ENCODE assay signal across 26 cellular contexts in genomic region chr4:23882976-23883531, GRCh38. TPM values are rescaled to one million over a fixed set of nuclear protein-coding genes. Genes with fewer than 3 reads are reported as not detected.
DNase-seq lines count a peak whose midpoint lies in the region; ATAC-seq and TF ChIP-seq lines count a peak whose summit lies in the region.
"Had no signal": no experiment of that assay in that cellular context is flagged by ENCODE, and none has a peak within 500 bp of the region (broad histone marks: within the 10 kb centered on the region; RNA-seq: fewer than 3 reads in every experiment).

No MANE protein-coding gene starts in this region.

- DNase-seq in heart left ventricle (no peak), Right ventricle myocardium inferior (ENCODE audit: missing footprints) (no peak), osteocyte (ENCODE audit: extremely low spot score, unreplicated experiment) (no peak), upper lobe of right lung (no peak), NCI-H226 (no peak)
- DNase-seq: activated naive CD4-positive, alpha-beta T cell treated with anti-CD3 and anti-CD28 coated beads, Interleukin-2, amount 50 U/mL, for 16 hours; AML-193; anterior cingulate cortex; CD8-positive, alpha-beta T cell; effector CD4-positive, alpha-beta T cell; esophagus squamous epithelium; GM23248; MM.1S; NCI-H1417; NCI-H2081 treated with DMSO at 0.1 percent for 48 hours; NCI-H446; occipital lobe; retina; transverse colon had no signal

- TF ChIP-seq POLR2A in heart left ventricle (IDR thresholded peaks at IDR 0.05) (no peak), gastroesophageal sphincter (IDR thresholded peaks at IDR 0.05) (no peak)

- H3K4me1 ChIP-seq in heart left ventricle (peaks cover 0 to 50% (median 2%) of the 10 kb centered on the region in 12 donors), gastroesophageal sphincter (peaks cover 0 to 79% (median 3%) of the 10 kb centered on the region in 3 donors), upper lobe of right lung (peaks cover 13% of the 10 kb centered on the region)

- no peaks in the 10 kb centered on the region for H3K36me3 Mint-ChIP-seq in osteocyte (ENCODE audit: unreplicated experiment)
- H3K36me3 Mint-ChIP-seq: CD8-positive, alpha-beta T cell had no signal

- peaks cover 54% of the 10 kb centered on the region for H3K4me1 Mint-ChIP-seq in osteocyte (ENCODE audit: unreplicated experiment)

- peak overlapping the region; percentile 31 to 94 (median 73) for H3K27ac ChIP-seq in heart left ventricle
- peak overlapping the region; percentile 79 to 87 (median 82) for H3K27ac ChIP-seq in gastroesophageal sphincter
- no peak overlapping the region for H3K27ac ChIP-seq in upper lobe of right lung
- H3K27ac ChIP-seq: GM23248, VCaP had no signal

- peak overlapping the region in 1 of 12 donors; percentile 6 for H3K4me3 ChIP-seq in heart left ventricle
- H3K4me3 ChIP-seq in gastroesophageal sphincter, result no peak overlapping the region
- H3K4me3 ChIP-seq in upper lobe of right lung, result no peak overlapping the region
- H3K4me3 ChIP-seq: esophagus squamous epithelium, GM23248, K562, transverse colon had no signal

- intact Hi-C loops in heart left ventricle (cut with DNase I) (loop anchor here in 2 of 10 donors (5.0 kb wide), 2 partner anchors 101 to 516 kb away; no protein-coding TSS in a partner anchor), Right ventricle myocardium inferior (cut with DNase I) (no loop called here), upper lobe of right lung (cut with DNase I) (no loop called here)

- H3K9me3 Mint-ChIP-seq in osteocyte (ENCODE audit: unreplicated experiment), result no peaks in the 10 kb centered on the region
- H3K9me3 Mint-ChIP-seq: CD8-positive, alpha-beta T cell; stimulated activated naive CD8-positive, alpha-beta T cell treated with anti-CD3 and anti-CD28 coated beads, Interleukin-15, Interleukin-2, amounts not matched to agents 100 ng/mL and 50 ng/mL, for 24 hours; T-helper 2 cell treated with Interferon-gamma antibody and Interleukin-4, amounts not matched to agents 5 μg/mL and 100 μg/mL, for 36 hours had no signal

- H3K27me3 ChIP-seq in heart left ventricle (no peaks in the 10 kb centered on the region), gastroesophageal sphincter (no peaks in the 10 kb centered on the region), upper lobe of right lung (no peaks in the 10 kb centered on the region)
- H3K27me3 ChIP-seq: esophagus squamous epithelium, transverse colon had no signal

- no peak for TF ChIP-seq EP300 in gastroesophageal sphincter (IDR thresholded peaks at IDR 0.05)

- H3K9me3 ChIP-seq in heart left ventricle (no peaks in the 10 kb centered on the region), gastroesophageal sphincter (no peaks in the 10 kb centered on the region), upper lobe of right lung (no peaks in the 10 kb centered on the region)
- H3K9me3 ChIP-seq: esophagus squamous epithelium, transverse colon had no signal

- 36 to 55% (median 49%) methylated on average over 5 of the region's 5 CpGs for WGBS in heart left ventricle, 4 donors
- WGBS in gastroesophageal sphincter (ENCODE audit: low coverage in 1 of 2), 2 donors, result 32 to 54% methylated on average over 4 to 5 of the region's 5 CpGs

- peaks cover under 1% of the 10 kb centered on the region for H3K27me3 Mint-ChIP-seq in osteocyte (ENCODE audit: unreplicated experiment)

- H3K27ac Mint-ChIP-seq in osteocyte (ENCODE audit: unreplicated experiment), result no peak overlapping the region
- H3K27ac Mint-ChIP-seq: CD8-positive, alpha-beta T cell; stimulated activated naive CD8-positive, alpha-beta T cell treated with anti-CD3 and anti-CD28 coated beads, Interleukin-15, Interleukin-2, amounts not matched to agents 100 ng/mL and 50 ng/mL, for 24 hours; T-helper 2 cell treated with Interferon-gamma antibody and Interleukin-4, amounts not matched to agents 5 μg/mL and 100 μg/mL, for 36 hours had no signal

- H3K4me3 Mint-ChIP-seq in osteocyte (ENCODE audit: unreplicated experiment), result peak overlapping the region; percentile 30
- H3K4me3 Mint-ChIP-seq: CD8-positive, alpha-beta T cell; stimulated activated naive CD8-positive, alpha-beta T cell treated with anti-CD3 and anti-CD28 coated beads, Interleukin-15, Interleukin-2, amounts not matched to agents 100 ng/mL and 50 ng/mL, for 24 hours; T-helper 2 cell treated with Interferon-gamma antibody and Interleukin-4, amounts not matched to agents 5 μg/mL and 100 μg/mL, for 36 hours had no signal

- TF ChIP-seq CTCF in heart left ventricle (IDR thresholded peaks at IDR 0.05) (no peak), gastroesophageal sphincter (IDR thresholded peaks at IDR 0.05) (no peak), osteocyte (IDR thresholded peaks at IDR 0.05) (no peak), upper lobe of right lung (IDR thresholded peaks at IDR 0.05) (no peak)

- peaks cover 0 to 4% (median 0%) of the 10 kb centered on the region in 9 donors for H3K36me3 ChIP-seq in heart left ventricle
- no peaks in the 10 kb centered on the region for H3K36me3 ChIP-seq in gastroesophageal sphincter
- H3K36me3 ChIP-seq in upper lobe of right lung, result no peaks in the 10 kb centered on the region
- H3K36me3 ChIP-seq: esophagus squamous epithelium, transverse colon had no signal

- ATAC-seq in heart left ventricle (peak in 2 of 4 donors; percentile 28 to 35), Right ventricle myocardium inferior (no peak), gastroesophageal sphincter (no peak), upper lobe of right lung (peak; percentile 71), GM21723 (IDR thresholded peaks at IDR 0.05; ENCODE audit: unreplicated experiment) (no peak), GM21576 (IDR thresholded peaks at IDR 0.05; ENCODE audit: unreplicated experiment) (no peak)
- ATAC-seq: CD8-positive, alpha-beta T cell; K562 had no signal

RNA-seq across cellular contexts. Expression of gene PPARGC1A, which starts 6.8 kb away (rescaled TPM):
- total RNA-seq in heart left ventricle (100 to 1,000 TPM in 1 of 9 donors, 10 to 100 TPM in 8; 47.2 to 103 (median 84.4) TPM), Right ventricle myocardium inferior (77.5 TPM), gastroesophageal sphincter (10 to 100 TPM in 2 of 4 donors, 1 to 10 TPM in 2; 5.8 to 43.7 (median 18.3) TPM), osteocyte (10.2 and 11.8 TPM in 2 replicates), upper lobe of right lung (14.2 TPM)
- 10 to 100 TPM; 25.4 to 25.6 TPM for polyA plus RNA-seq in heart left ventricle
- total RNA-seq: CD8-positive, alpha-beta T cell; GM23248 had no signal
- polyA plus RNA-seq: GM23248, K562 had no signal
